Comparison of ENCODE assay signal across 12 cellular contexts in genomic region chr2:100893753-100894530, GRCh38.
DNase-seq lines count a peak whose midpoint lies in the region; ATAC-seq and TF ChIP-seq lines count a peak whose summit lies in the region.
"Had no signal": no experiment of that assay in that cellular context is flagged by ENCODE, and none has a peak within 500 bp of the region (broad histone marks: within the 10 kb centered on the region; RNA-seq: fewer than 3 reads in every experiment).

No MANE protein-coding gene starts in this region.

- TF ChIP-seq CTCF in fibroblast of pulmonary artery (IDR thresholded peaks at IDR 0.05; ENCODE audit: low read length, missing control alignments) (no peak), upper lobe of left lung (IDR thresholded peaks at IDR 0.05) (no peak)

- TF ChIP-seq EP300 in upper lobe of left lung (IDR thresholded peaks at IDR 0.05): no peak

- H3K36me3 ChIP-seq in upper lobe of left lung: no peaks in the 10 kb centered on the region

- H3K27ac ChIP-seq in upper lobe of left lung: no peak overlapping the region

- no peaks in the 10 kb centered on the region for H3K27me3 ChIP-seq in upper lobe of left lung

- H3K4me3 ChIP-seq in fibroblast of pulmonary artery (replicated peaks; ENCODE audit: low read depth, low read length): no peak overlapping the region
- no peak overlapping the region for H3K4me3 ChIP-seq in upper lobe of left lung

- TF ChIP-seq POLR2A in upper lobe of left lung (IDR thresholded peaks at IDR 0.05): no peak

- no peaks in the 10 kb centered on the region for H3K4me1 ChIP-seq in upper lobe of left lung

- no peaks in the 10 kb centered on the region for H3K9me3 ChIP-seq in upper lobe of left lung

- WGBS in upper lobe of left lung, 2 donors: 77 to 80% methylated on average over 6 to 8 of the region's 8 CpGs

- peak; percentile 36 for DNase-seq in A172 (ENCODE audit: low spot score)
- peak; percentile 72 for DNase-seq in M059J (ENCODE audit: low read depth)
- DNase-seq in fibroblast of pulmonary artery (ENCODE audit: low read depth): peak; percentile 53
- no peak for DNase-seq in GDM1 (lab: John Stamatoyannopoulos, UW)
- DNase-seq in dedifferentiated amniotic fluid mesenchymal stem cell (ENCODE audit: extremely low spot score): no peak
- DNase-seq in upper lobe of left lung: no peak
- DNase-seq: activated CD4-positive, alpha-beta T cell treated with anti-CD3 and anti-CD28 coated beads for 4 hours; AML-193; effector memory CD4-positive, alpha-beta T cell; NCI-H2029 treated with DMSO at 0.1 percent for 48 hours had no signal

- ATAC-seq in GM19035 (IDR thresholded peaks at IDR 0.05; ENCODE audit: unreplicated experiment): peak; percentile 47
- ATAC-seq in HG03097 (IDR thresholded peaks at IDR 0.05; ENCODE audit: low FRiP score, unreplicated experiment): no peak
- no peak for ATAC-seq in upper lobe of left lung (ENCODE audit: low FRiP score in 2 of 2)

Comparison
In these comparisons a context has a peak if more than half of its experiments do, and no peak if none do; other contexts are left out.
1. DNase-seq: peak in A172 (single experiment), M059J (single experiment) and fibroblast of pulmonary artery (single experiment); none in GDM1 (single experiment), dedifferentiated amniotic fluid mesenchymal stem cell (single experiment) and upper lobe of left lung (0 of 2).